1 cellular context compared by ENCODE assay signal in genomic region chr7:121097577-121097976, GRCh38.
TF ChIP-seq lines count a peak whose summit lies in the region.

No MANE protein-coding gene starts in this region.

TF ChIP-seq in WTC11, 78 proteins besides CTCF, POLR2A, EP300 and RAD21 (continued from another document):
- TF ChIP-seq USF1 (CRISPR knock-in tag; IDR thresholded peaks at IDR 0.05) (no peak), GABPB1 (CRISPR knock-in tag; IDR thresholded peaks at IDR 0.05) (no peak), SMAD4 (CRISPR knock-in tag; IDR thresholded peaks at IDR 0.05) (no peak), ZNF138 (CRISPR knock-in tag; conservative IDR thresholded peaks at IDR 0.05) (no peak), ESRRA (CRISPR knock-in tag; IDR thresholded peaks at IDR 0.05; ENCODE audit: borderline replicate concordance) (no peak)
